In the genomic region with DNA sequence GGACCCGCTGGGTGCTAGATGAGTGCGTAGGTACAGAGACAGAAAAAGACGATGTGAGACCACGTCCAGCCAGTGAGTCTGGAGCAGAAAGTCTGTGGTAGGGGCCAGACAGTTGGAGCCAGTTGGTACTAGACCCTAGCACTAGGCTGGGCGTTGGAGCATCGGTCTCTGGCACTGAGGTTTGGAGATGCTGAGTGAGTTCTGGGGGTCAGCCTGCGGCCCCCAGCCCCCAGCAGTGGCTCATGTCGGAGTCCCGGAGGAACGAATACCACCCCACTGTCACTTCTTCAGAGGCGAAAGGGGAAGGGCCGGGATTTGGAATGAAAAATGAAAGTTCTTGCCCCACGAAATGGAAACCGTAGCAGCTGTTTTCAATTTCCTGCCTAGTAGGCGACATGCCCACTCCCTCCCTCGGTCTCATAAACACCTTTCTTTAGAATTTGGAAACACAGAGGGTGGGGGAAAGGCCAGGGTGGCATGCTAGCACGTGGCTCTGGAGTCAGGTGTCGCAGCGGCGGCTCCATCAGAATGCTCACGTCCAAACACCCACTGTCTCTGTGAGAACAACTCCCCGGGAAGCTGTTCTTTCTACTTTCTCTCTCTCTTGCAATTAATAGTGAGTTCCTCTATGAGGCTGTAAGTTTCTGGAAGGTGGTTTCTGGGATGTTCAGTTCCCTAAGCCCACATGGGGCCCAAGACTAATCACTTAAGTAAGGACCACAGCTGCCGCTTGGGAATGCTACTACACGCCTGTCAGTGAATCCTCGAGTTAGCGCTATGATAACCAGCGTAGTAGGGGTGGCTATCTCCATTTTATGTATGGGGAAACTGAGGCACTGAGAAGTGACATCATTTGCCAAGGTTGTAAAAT, we compare ENCODE assay signal across 15 cellular contexts.
DNase-seq lines count a peak whose midpoint lies in the region; ATAC-seq, FAIRE-seq and TF ChIP-seq lines count a peak whose summit lies in the region.
"Had no signal": no experiment of that assay in that cellular context is flagged by ENCODE, and none has a peak within 500 bp of the region (broad histone marks: within the 10 kb centered on the region; RNA-seq: fewer than 3 reads in every experiment).

No MANE protein-coding gene starts in this region.

- H3K4me2 ChIP-seq in MM.1S (ENCODE audit: low read depth, low read length) (peak overlapping the region; percentile 27; the same call in 1 of the 2 replicates), GM12878 (ENCODE audit: control insufficient read depth, insufficient read depth) (peak overlapping the region; percentile 91)

- peak; percentile 32; the same call in 1 of the 2 replicates for TF ChIP-seq POLR2A in GM12878 (IDR thresholded peaks at IDR 0.05; ENCODE audit: low read depth, low read length)

- H3K4me3 ChIP-seq in MM.1S (ENCODE audit: low read length) (no peak overlapping the region), GM12878 (peak overlapping the region; percentile 55), WERI-Rb-1 (ENCODE audit: low read depth, low read length) (no peak overlapping the region)
- H3K4me3 ChIP-seq: skin epidermis, transverse colon had no signal

- RAD21 ChIA-PET in GM12878 (lab: Charles Lee; ENCODE audit: unreplicated experiment) = interaction anchor here (0.8 to 4.8 kb wide), 12 partner anchors 7 to 177 kb away, joined by 3 to 36 read pairs (median 4); no protein-coding TSS in a partner anchor

- peak; percentile 75 for FAIRE-seq in GM12878 (lab: Jason Lieb, UNC)
- FAIRE-seq: A204.1 had no signal

- no peaks in the 10 kb centered on the region for H3K9me3 Mint-ChIP-seq in activated CD4-positive, alpha-beta T cell treated with anti-CD3 and anti-CD28 coated beads for 36 hours (ENCODE audit: low read depth)

- H3K36me3 Mint-ChIP-seq in activated CD4-positive, alpha-beta T cell treated with anti-CD3 and anti-CD28 coated beads for 36 hours (ENCODE audit: low read depth) = no peaks in the 10 kb centered on the region

- H3K79me2 ChIP-seq in MM.1S (ENCODE audit: low read length) = no peaks in the 10 kb centered on the region
- H3K79me2 ChIP-seq in GM12878 (ENCODE audit: control insufficient read depth, insufficient read depth, low read length) = peaks cover 13% of the 10 kb centered on the region

- in situ Hi-C loops in GM12878 (cut with MboI) = no loop called here
- in situ Hi-C loops in G401 (cut with HindIII; ENCODE audit: low sequenced_read_pairs) = no loop called here

- no peak overlapping the region for H2AFZ ChIP-seq in MM.1S (ENCODE audit: low read length)
- H2AFZ ChIP-seq in GM12878 (ENCODE audit: control insufficient read depth, low read depth, low read length) = peak overlapping the region; percentile 20; the same call in 1 of the 2 replicates

- ATAC-seq in activated CD4-positive, alpha-beta T cell treated with anti-CD3 and anti-CD28 coated beads for 36 hours = peak; percentile 33
- ATAC-seq in GM12878 (peak; percentile 69), HG03442 (IDR thresholded peaks at IDR 0.05; ENCODE audit: unreplicated experiment) (no peak)
- peak; percentile 42 for ATAC-seq in stimulated activated naive CD8-positive, alpha-beta T cell treated with anti-CD3 and anti-CD28 coated beads, Interleukin-15, Interleukin-2, amounts not matched to agents 100 U/mL and 50 U/mL, for 24 hours
- ATAC-seq: foreskin keratinocyte had no signal

- H3K9me3 ChIP-seq in MM.1S (replicated peaks; ENCODE audit: insufficient read depth, low read length) (no peaks in the 10 kb centered on the region), GM12878 (replicated peaks; ENCODE audit: control insufficient read depth, insufficient read depth, low read length) (peaks cover 2% of the 10 kb centered on the region; the same call in 1 of the 3 replicates), WERI-Rb-1 (ENCODE audit: severe bottlenecking) (no peaks in the 10 kb centered on the region)
- H3K9me3 ChIP-seq: transverse colon had no signal

- H4K20me1 ChIP-seq in MM.1S (ENCODE audit: insufficient read depth, low read length) = no peaks in the 10 kb centered on the region
- no peaks in the 10 kb centered on the region for H4K20me1 ChIP-seq in GM12878 (ENCODE audit: control insufficient read depth, insufficient read depth)

- CTCF ChIA-PET in activated CD4-positive, alpha-beta T cell treated with anti-CD3 and anti-CD28 coated beads for 36 hours (lab: Charles Lee) = interaction anchor here (0.6 to 1.7 kb wide), 4 partner anchors 24 to 553 kb away, joined by 3 to 14 read pairs (median 3); no protein-coding TSS in a partner anchor
- CTCF ChIA-PET in GM12878 (lab: Yijun Ruan, JAX) = interaction anchor here (0.7 to 4.2 kb wide), 7 partner anchors 8 to 176 kb away, joined by 3 to 42 read pairs (median 5); no protein-coding TSS in a partner anchor

- intact Hi-C loops in activated CD4-positive, alpha-beta T cell treated with anti-CD3 and anti-CD28 coated beads for 36 hours (cut with DNase I, micrococcal nuclease) = loop anchor here in 1 of 2 experiments (10.0 kb wide), 2 partner anchors 441 to 971 kb away; a partner anchor contains a TSS
- intact Hi-C loops in GM12878 (cut with micrococcal nuclease; ENCODE audit: unreplicated experiment) = no loop called here

- no peak overlapping the region for H3K27ac ChIP-seq in MM.1S (ENCODE audit: low read length)
- H3K27ac ChIP-seq in GM12878 (ENCODE audit: control insufficient read depth, insufficient read depth) = peak overlapping the region; percentile 93
- no peak overlapping the region for H3K27ac ChIP-seq in WERI-Rb-1
- H3K27ac ChIP-seq: foreskin keratinocyte, transverse colon had no signal

- peaks cover 62% of the 10 kb centered on the region for H3K4me1 Mint-ChIP-seq in activated CD4-positive, alpha-beta T cell treated with anti-CD3 and anti-CD28 coated beads for 36 hours

- H3K27ac Mint-ChIP-seq in activated CD4-positive, alpha-beta T cell treated with anti-CD3 and anti-CD28 coated beads for 36 hours = peak overlapping the region; percentile 82

- POLR2A ChIA-PET in activated CD4-positive, alpha-beta T cell treated with anti-CD3 and anti-CD28 coated beads for 36 hours (lab: Charles Lee) = no interaction called here
- POLR2A ChIA-PET in GM12878 (lab: Charles Lee) = interaction anchor here (0.8 to 7.7 kb wide), 6 partner anchors 8 to 96 kb away, joined by 3 to 58 read pairs (median 4); no protein-coding TSS in a partner anchor

- no TSS peak for BruUV-seq in GM12878 (replicated peaks; lab: Mats Ljungman, UMichigan)

- peak; percentile 39 to 53; a peak in 2 of 4 replicates for TF ChIP-seq EP300 in GM12878 (IDR thresholded peaks at IDR 0.05; ENCODE audit: borderline replicate concordance in 1 of 2, control insufficient read depth in 1 of 2, low read depth in 2 of 2, low read length in 2 of 2)

- SMC1A ChIA-PET in GM12878 (lab: Charles Lee; ENCODE audit: uncharacterized antibody, unreplicated experiment) = interaction anchor here (0.9 to 18.6 kb wide), 6 partner anchors 10 to 174 kb away, joined by 3 to 338 read pairs (median 10); a partner anchor contains a TSS

- H3K36me3 ChIP-seq in MM.1S (replicated peaks; ENCODE audit: insufficient read depth, low read length) (no peaks in the 10 kb centered on the region), GM12878 (ENCODE audit: control insufficient read depth in 2 of 2, insufficient read depth in 2 of 2, low read length in 1 of 2) (no peaks in the 10 kb centered on the region), WERI-Rb-1 (no peaks in the 10 kb centered on the region)
- H3K36me3 ChIP-seq: transverse colon had no signal

- peaks cover 2% of the 10 kb centered on the region for H3K27me3 Mint-ChIP-seq in activated CD4-positive, alpha-beta T cell treated with anti-CD3 and anti-CD28 coated beads for 36 hours

- no peak for TF ChIP-seq CTCF in MM.1S (IDR thresholded peaks at IDR 0.05; ENCODE audit: low read length)
- TF ChIP-seq CTCF in GM12878 (IDR thresholded peaks at IDR 0.05 in 2 of 3, conservative IDR thresholded peaks at IDR 0.05 in 1 of 3; ENCODE audit: control insufficient read depth in 2 of 3, extremely low read depth in 1 of 3, insufficient read depth in 1 of 3, low read depth in 3 of 3, low read length in 3 of 3) = no peak
- TF ChIP-seq CTCF in WERI-Rb-1 (IDR thresholded peaks at IDR 0.05; ENCODE audit: low read depth, low read length) = no peak

- H3K4me3 Mint-ChIP-seq in activated CD4-positive, alpha-beta T cell treated with anti-CD3 and anti-CD28 coated beads for 36 hours = no peak overlapping the region

- peak; percentile 68 for DNase-seq in activated CD4-positive, alpha-beta T cell treated with anti-CD3 and anti-CD28 coated beads for 36 hours
- DNase-seq in activated CD4-positive, alpha-beta T cell treated with anti-CD3 and anti-CD28 coated beads, Interleukin-2, amount 50 U/mL, for 1 hour = no peak
- no peak for DNase-seq in MM.1S
- peak; percentile 74 for DNase-seq in GM12878 (ENCODE audit: low read depth, low spot score)
- peak; percentile 51 for DNase-seq in stimulated activated naive CD8-positive, alpha-beta T cell treated with anti-CD3 and anti-CD28 coated beads, Interleukin-15, Interleukin-2, amounts not matched to agents 100 U/mL and 50 U/mL, for 24 hours
- no peak for DNase-seq in G401 (ENCODE audit: low spot score)
- DNase-seq in WERI-Rb-1 = no peak
- DNase-seq: activated CD8-positive, alpha-beta memory T cell treated with anti-CD3 and anti-CD28 coated beads for 24 hours; foreskin keratinocyte; mesenchymal stem cell; NCI-H1436 treated with DMSO at 0.1 percent for 48 hours; transverse colon had no signal

- TF ChIP-seq RAD21 in GM12878 (IDR thresholded peaks at IDR 0.05; ENCODE audit: insufficient read depth, low read depth, low read length) = no peak

- H3K4me1 ChIP-seq in MM.1S (ENCODE audit: low read length) = no peaks in the 10 kb centered on the region
- H3K4me1 ChIP-seq in GM12878 (ENCODE audit: control insufficient read depth, insufficient read depth, low read length) = peaks cover 88% of the 10 kb centered on the region
- H3K4me1 ChIP-seq: foreskin keratinocyte had no signal

- H3K27me3 ChIP-seq in MM.1S (replicated peaks; ENCODE audit: insufficient read depth, low read length) (peaks cover 96% of the 10 kb centered on the region), GM12878 (replicated peaks in 1 of 2; ENCODE audit: control insufficient read depth in 2 of 2, insufficient read depth in 2 of 2, low read length in 1 of 2) (no peaks in the 10 kb centered on the region), WERI-Rb-1 (ENCODE audit: insufficient read depth, low read depth, severe bottlenecking) (no peaks in the 10 kb centered on the region)
- H3K27me3 ChIP-seq: foreskin keratinocyte, transverse colon had no signal

- H3K9ac ChIP-seq in MM.1S (ENCODE audit: low read length) (no peak overlapping the region), GM12878 (ENCODE audit: control insufficient read depth, insufficient read depth, low read length) (peak overlapping the region; percentile 52)

- WGBS in GM12878 (ENCODE audit: insufficient coverage, insufficient replicate concordance, low lambda C conversion rate, missing lambda C conversion rate) = 23% methylated on average over 27 of the region's 27 CpGs

- no peaks in the 10 kb centered on the region for H3F3A ChIP-seq in MM.1S (ENCODE audit: insufficient read depth, low read length)

- no peaks in the 10 kb centered on the region for H3K9me2 ChIP-seq in MM.1S (replicated peaks; ENCODE audit: insufficient read depth, low read length)

TF ChIP-seq in GM12878, 131 proteins besides CTCF, POLR2A, EP300 and RAD21 (continues in another document):
- TF ChIP-seq POU2F2 (IDR thresholded peaks at IDR 0.05; ENCODE audit: borderline replicate concordance, low read depth, low read length) = 0 out of 3 replicates have a peak, but pooled peaks have one; percentile 26
- TF ChIP-seq TBL1XR1 (IDR thresholded peaks at IDR 0.05; ENCODE audit: low read depth, low read length) = no peak

Comparison
In these comparisons a context has a peak if more than half of its experiments do, and no peak if none do; other contexts are left out.
1. DNase-seq: peak in activated CD4-positive, alpha-beta T cell treated with anti-CD3 and anti-CD28 coated beads for 36 hours (single experiment), GM12878 (single experiment) and stimulated activated naive CD8-positive, alpha-beta T cell treated with anti-CD3 and anti-CD28 coated beads, Interleukin-15, Interleukin-2, amounts not matched to agents 100 U/mL and 50 U/mL, for 24 hours (single experiment); none in activated CD4-positive, alpha-beta T cell treated with anti-CD3 and anti-CD28 coated beads, Interleukin-2, amount 50 U/mL, for 1 hour (single experiment), MM.1S (single experiment), G401 (single experiment) and WERI-Rb-1 (single experiment).